Comparison of ENCODE assay signal across 9 cellular contexts in genomic region chr1:108107658-108108057, GRCh38.
DNase-seq lines count a peak whose midpoint lies in the region; ATAC-seq and TF ChIP-seq lines count a peak whose summit lies in the region.
"Had no signal": no experiment of that assay in that cellular context is flagged by ENCODE, and none has a peak within 500 bp of the region (broad histone marks: within the 10 kb centered on the region; RNA-seq: fewer than 3 reads in every experiment).

No MANE protein-coding gene starts in this region.

- ATAC-seq in HG03045 (IDR thresholded peaks at IDR 0.05; ENCODE audit: unreplicated experiment) (no peak), HG03159 (IDR thresholded peaks at IDR 0.05; ENCODE audit: unreplicated experiment) (no peak)
- ATAC-seq: WTC11 had no signal

- H3K4me3 Mint-ChIP-seq in mesothelial cell of epicardium: no peak overlapping the region
- H3K4me3 Mint-ChIP-seq: WTC11 had no signal

- DNase-seq in stimulated activated naive CD4-positive, alpha-beta T cell treated with Interleukin-2 at 50 U/mL for 16 hours (lab: John Stamatoyannopoulos, UW): peak; percentile 30
- DNase-seq in stimulated activated naive CD4-positive, alpha-beta T cell (lab: John Stamatoyannopoulos, UW): no peak
- peak; percentile 18 to 30 for DNase-seq in activated CD4-positive, alpha-beta T cell treated with anti-CD3 and anti-CD28 coated beads for 4 hours
- peak; percentile 22 for DNase-seq in hepatic stellate cell (ENCODE audit: low spot score)
- DNase-seq in mesothelial cell of epicardium (ENCODE audit: low spot score in 2 of 2, unreplicated experiment in 2 of 2): no peak
- DNase-seq in NCI-H1048 (lab: John Stamatoyannopoulos, UW): no peak

- no peak for TF ChIP-seq CTCF in mesothelial cell of epicardium (IDR thresholded peaks at IDR 0.05; ENCODE audit: unreplicated experiment)

- no peak overlapping the region for H3K27ac Mint-ChIP-seq in mesothelial cell of epicardium
- H3K27ac Mint-ChIP-seq: WTC11 had no signal

- H3K4me1 Mint-ChIP-seq in mesothelial cell of epicardium: no peaks in the 10 kb centered on the region
- H3K4me1 Mint-ChIP-seq: WTC11 had no signal

- H3K9me3 Mint-ChIP-seq in mesothelial cell of epicardium: no peaks in the 10 kb centered on the region

- peaks cover 21% of the 10 kb centered on the region for H3K27me3 Mint-ChIP-seq in mesothelial cell of epicardium (ENCODE audit: low read depth)

- no peaks in the 10 kb centered on the region for H3K36me3 Mint-ChIP-seq in mesothelial cell of epicardium
- H3K36me3 Mint-ChIP-seq: WTC11 had no signal

Comparison
In these comparisons a context has a peak if more than half of its experiments do, and no peak if none do; other contexts are left out.
1. DNase-seq: peak in stimulated activated naive CD4-positive, alpha-beta T cell treated with Interleukin-2 at 50 U/mL for 16 hours (single experiment), activated CD4-positive, alpha-beta T cell treated with anti-CD3 and anti-CD28 coated beads for 4 hours (2 of 2) and hepatic stellate cell (single experiment); none in stimulated activated naive CD4-positive, alpha-beta T cell (0 of 6), mesothelial cell of epicardium (0 of 2) and NCI-H1048 (single experiment).